In genomic region chr6:42078391-42078790, GRCh38 we compare ENCODE assay signal across 20 cellular contexts.
"Had no signal": no experiment of that assay in that cellular context is flagged by ENCODE, and none has a peak within 500 bp of the region (broad histone marks: within the 10 kb centered on the region; RNA-seq: fewer than 3 reads in every experiment).

No MANE protein-coding gene starts in this region.

- H3K9me3 ChIP-seq: colonic mucosa, esophagus squamous epithelium, gastrocnemius medialis, upper lobe of left lung had no signal

- ATAC-seq: activated CD8-positive, alpha-beta memory T cell treated with anti-CD3 and anti-CD28 coated beads, Interleukin-2, amount 10 ng/mL, durations not matched to agents 7 days and 5 days; activated CD8-positive, alpha-beta T cell treated with anti-CD3 and anti-CD28 coated beads for 36 hours; gastrocnemius medialis had no signal

- H3K27me3 ChIP-seq: colonic mucosa, dorsolateral prefrontal cortex, esophagus squamous epithelium, gastrocnemius medialis, upper lobe of left lung had no signal

- H3K27ac ChIP-seq: colonic mucosa, esophagus squamous epithelium, upper lobe of left lung, VCaP had no signal

- H3K36me3 ChIP-seq: colonic mucosa had no signal

- H3K4me3 Mint-ChIP-seq: activated CD4-positive, alpha-beta T cell treated with anti-CD3 and anti-CD28 coated beads, Interleukin-2, amount 10 ng/mL, durations not matched to agents 7 days and 5 days; activated CD8-positive, alpha-beta memory T cell treated with anti-CD3 and anti-CD28 coated beads, Interleukin-2, amount 10 ng/mL, durations not matched to agents 7 days and 5 days; activated CD8-positive, alpha-beta T cell treated with anti-CD3 and anti-CD28 coated beads for 36 hours; activated naive CD8-positive, alpha-beta T cell treated with anti-CD3 and anti-CD28 coated beads for 36 hours; central memory CD8-positive, alpha-beta T cell; memory B cell; naive B cell; neural crest cell; T-helper 2 cell treated with Interferon-gamma antibody and Interleukin-4, amounts not matched to agents 5 μg/mL and 100 μg/mL, for 36 hours had no signal

- H3K4me3 ChIP-seq: colonic mucosa, dorsolateral prefrontal cortex, esophagus squamous epithelium, gastrocnemius medialis, upper lobe of left lung had no signal

- H3K27me3 Mint-ChIP-seq: activated CD4-positive, alpha-beta T cell treated with anti-CD3 and anti-CD28 coated beads, Interleukin-2, amount 10 ng/mL, durations not matched to agents 7 days and 5 days; activated CD8-positive, alpha-beta memory T cell treated with anti-CD3 and anti-CD28 coated beads, Interleukin-2, amount 10 ng/mL, durations not matched to agents 7 days and 5 days; activated CD8-positive, alpha-beta T cell treated with anti-CD3 and anti-CD28 coated beads for 36 hours; activated naive CD8-positive, alpha-beta T cell treated with anti-CD3 and anti-CD28 coated beads for 36 hours; central memory CD8-positive, alpha-beta T cell; memory B cell; naive B cell had no signal

- H3K4me1 Mint-ChIP-seq: activated CD4-positive, alpha-beta T cell treated with anti-CD3 and anti-CD28 coated beads, Interleukin-2, amount 10 ng/mL, durations not matched to agents 7 days and 5 days; activated naive CD8-positive, alpha-beta T cell treated with anti-CD3 and anti-CD28 coated beads for 36 hours; central memory CD8-positive, alpha-beta T cell; neural crest cell had no signal

- H3K4me1 ChIP-seq: colonic mucosa had no signal

- H3K27ac Mint-ChIP-seq: activated CD4-positive, alpha-beta T cell treated with anti-CD3 and anti-CD28 coated beads, Interleukin-2, amount 10 ng/mL, durations not matched to agents 7 days and 5 days; activated CD8-positive, alpha-beta memory T cell treated with anti-CD3 and anti-CD28 coated beads, Interleukin-2, amount 10 ng/mL, durations not matched to agents 7 days and 5 days; activated CD8-positive, alpha-beta T cell treated with anti-CD3 and anti-CD28 coated beads for 36 hours; activated naive CD8-positive, alpha-beta T cell treated with anti-CD3 and anti-CD28 coated beads for 36 hours; memory B cell; T-helper 2 cell treated with Interferon-gamma antibody and Interleukin-4, amounts not matched to agents 5 μg/mL and 100 μg/mL, for 36 hours had no signal

- H3K9me3 Mint-ChIP-seq: activated CD4-positive, alpha-beta T cell treated with anti-CD3 and anti-CD28 coated beads, Interleukin-2, amount 10 ng/mL, durations not matched to agents 7 days and 5 days; activated CD8-positive, alpha-beta T cell treated with anti-CD3 and anti-CD28 coated beads for 36 hours; activated naive CD8-positive, alpha-beta T cell treated with anti-CD3 and anti-CD28 coated beads for 36 hours; central memory CD8-positive, alpha-beta T cell; memory B cell; naive B cell; neural crest cell; T-helper 2 cell treated with Interferon-gamma antibody and Interleukin-4, amounts not matched to agents 5 μg/mL and 100 μg/mL, for 36 hours had no signal

- DNase-seq: activated CD4-positive, alpha-beta T cell treated with anti-CD3 and anti-CD28 coated beads, Interleukin-2, amount 10 ng/mL, durations not matched to agents 7 days and 5 days; activated CD4-positive, CD25-positive, alpha-beta regulatory T cell treated with anti-CD3 and anti-CD28 coated beads, Interleukin-2, amount 50 U/mL, for 72 hours; activated CD8-positive, alpha-beta memory T cell treated with anti-CD3 and anti-CD28 coated beads, Interleukin-2, amount 10 ng/mL, durations not matched to agents 7 days and 5 days; activated CD8-positive, alpha-beta T cell treated with anti-CD3 and anti-CD28 coated beads for 36 hours; activated naive CD8-positive, alpha-beta T cell treated with anti-CD3 and anti-CD28 coated beads for 36 hours; activated T-cell treated with anti-CD3 and anti-CD28 coated beads for 4 hours; colonic mucosa; esophagus squamous epithelium; gastrocnemius medialis; naive B cell; occipital lobe; stimulated activated CD4-positive, alpha-beta T cell treated with anti-CD3 and anti-CD28 coated beads, Interleukin-4, amount 100 ng/mL, for 24 hours; stimulated activated naive CD4-positive, alpha-beta T cell treated with Interleukin-2 at 50 U/mL for 16 hours; upper lobe of left lung had no signal
